8 cellular contexts compared by ENCODE assay signal in genomic region chr15:39782441-39783138, GRCh38.
A peak's percentile ranks its signal among the peaks of the same experiment; 100 is the strongest.
DNase-seq lines count a peak whose midpoint lies in the region; ATAC-seq and TF ChIP-seq lines count a peak whose summit lies in the region.

TSS of gene FSIP1 (minus strand) at chr15:39782841. CDS start at chr15:39776524, 6,317 bp downstream.

- H3K4me3 ChIP-seq in AG09309 (ENCODE audit: control insufficient read depth, low read depth, low read length) = peak within 1 kb of the TSS; percentile 80

- H3K4me3 Mint-ChIP-seq in central memory CD8-positive, alpha-beta T cell = peak within 1 kb of the TSS; percentile 70

- no peak for TF ChIP-seq CTCF in AG09309 (IDR thresholded peaks at IDR 0.05; ENCODE audit: control insufficient read depth, insufficient read depth, low read depth, low read length, missing control alignments)

- peak within 1 kb of the TSS; percentile 46 for H3K27ac Mint-ChIP-seq in central memory CD8-positive, alpha-beta T cell (ENCODE audit: low read depth)

- DNase-seq in AG09309 (ENCODE audit: low read depth) (peak; percentile 85), NCI-H226 (peak; percentile 84), islet precursor cell (peak; percentile 98)
- peak; percentile 87 to 94 (median 90) for DNase-seq in activated CD4-positive, CD25-positive, alpha-beta regulatory T cell (lab: John Stamatoyannopoulos, UW)
- DNase-seq in central memory CD8-positive, alpha-beta T cell (ENCODE audit: low spot score in 2 of 2) = peak; percentile 95 to 98
- peak; percentile 95 for DNase-seq in stimulated activated CD4-positive, alpha-beta T cell treated with anti-CD3 and anti-CD28 coated beads, Interleukin-12 subunit alpha, Interleukin-12 subunit beta, amount 100 ng/mL, for 4 hours

- no peaks in the 10 kb centered on the region for H3K9me3 Mint-ChIP-seq in central memory CD8-positive, alpha-beta T cell

- peaks cover 1% of the 10 kb centered on the region for H3K27me3 Mint-ChIP-seq in central memory CD8-positive, alpha-beta T cell

- ATAC-seq in GM19023 (IDR thresholded peaks at IDR 0.05; ENCODE audit: unreplicated experiment) (peak; percentile 99), HG03196 (IDR thresholded peaks at IDR 0.05; ENCODE audit: unreplicated experiment) (peak; percentile 95)
- ATAC-seq in central memory CD8-positive, alpha-beta T cell (replicated peaks; ENCODE audit: extremely low read depth, poor library complexity, severe bottlenecking) = peak; percentile 98

- H3K4me1 Mint-ChIP-seq in central memory CD8-positive, alpha-beta T cell = peaks cover 39% of the 10 kb centered on the region

- H3K36me3 Mint-ChIP-seq in central memory CD8-positive, alpha-beta T cell (ENCODE audit: insufficient read depth) = peaks cover 15% of the 10 kb centered on the region

Comparison
In these comparisons a context has a peak if more than half of its experiments do, and no peak if none do; other contexts are left out.
1. Peak in every context shown above with its lines: DNase-seq, ATAC-seq and H3K4me3 ChIP-seq.